8 cellular contexts compared by ENCODE assay signal in genomic region chr16:71845639-71846431, GRCh38. TPM values are rescaled to one million over a fixed set of nuclear protein-coding genes. Genes with fewer than 3 reads are reported as not detected.
A peak's percentile ranks its signal among the peaks of the same experiment; 100 is the strongest.
DNase-seq lines count a peak whose midpoint lies in the region; ATAC-seq and TF ChIP-seq lines count a peak whose summit lies in the region.

ATXN1L (plus strand) TSS chr16:71845976; CDS start chr16:71849741, 3,765 bp downstream.

- H3K9me3 ChIP-seq in Peyer's patch = no peaks in the 10 kb centered on the region

- TF ChIP-seq POLR2A in Peyer's patch (IDR thresholded peaks at IDR 0.05) = peak; percentile 81 to 88

- ATAC-seq in GM21717 (IDR thresholded peaks at IDR 0.05; ENCODE audit: unreplicated experiment) (peak; percentile 60), naive B cell (ENCODE audit: low read depth in 2 of 2) (peak; percentile 87 to 90)
- peak; percentile 91 for ATAC-seq in stimulated activated effector memory CD8-positive, alpha-beta T cell treated with anti-CD3 and anti-CD28 coated beads, Interleukin-12 subunit alpha, Interleukin-12 subunit beta, amount 100 ng/mL, for 72 hours

- H3K27me3 Mint-ChIP-seq in naive B cell = no peaks in the 10 kb centered on the region

- peak within 1 kb of the TSS; percentile 95 for H3K4me3 ChIP-seq in Jurkat, Clone E6-1 (ENCODE audit: low read length)
- H3K4me3 ChIP-seq in Peyer's patch = peak within 1 kb of the TSS; percentile 87 to 97 (median 88)

- peak in 2 of 6 experiments; percentile 11 to 19 for TF ChIP-seq CTCF in Peyer's patch (IDR thresholded peaks at IDR 0.05)

- peaks cover 0 to 13% (median 5%) of the 10 kb centered on the region in 4 donors for H3K4me1 ChIP-seq in Peyer's patch

- peak within 1 kb of the TSS; percentile 98 to 100 (median 99) for H3K27ac Mint-ChIP-seq in naive B cell
- peak within 1 kb of the TSS; percentile 97 for H3K27ac Mint-ChIP-seq in stimulated activated effector memory CD8-positive, alpha-beta T cell treated with anti-CD3 and anti-CD28 coated beads, Interleukin-12 subunit alpha, Interleukin-12 subunit beta, amount 100 ng/mL, for 72 hours

- H3K4me1 Mint-ChIP-seq in naive B cell = peaks cover 44 to 65% (median 55%) of the 10 kb centered on the region in 3 donors
- H3K4me1 Mint-ChIP-seq in stimulated activated effector memory CD8-positive, alpha-beta T cell treated with anti-CD3 and anti-CD28 coated beads, Interleukin-12 subunit alpha, Interleukin-12 subunit beta, amount 100 ng/mL, for 72 hours = peaks cover 61% of the 10 kb centered on the region

- H3K27me3 ChIP-seq in Peyer's patch = no peaks in the 10 kb centered on the region

- peaks cover 0 to 30% (median 0%) of the 10 kb centered on the region in 3 donors for H3K36me3 ChIP-seq in Peyer's patch

- peak; percentile 56 for DNase-seq in DMS53 treated with DMSO at 0.1 percent for 48 hours (lab: John Stamatoyannopoulos, UW; ENCODE audit: unreplicated experiment)
- peak; percentile 89 for DNase-seq in Jurkat, Clone E6-1 (ENCODE audit: low read depth, low spot score)
- DNase-seq in Peyer's patch = peak; percentile 88 to 95 (median 94)
- DNase-seq in activated T-helper 1 cell treated with Interleukin-2 at 50 U/mL for 16 hours (ENCODE audit: low read depth) = peak; percentile 92
- peak; percentile 93 for DNase-seq in fibroblast of gingiva (ENCODE audit: low read depth)
- peak; percentile 95 for DNase-seq in naive B cell
- peak; percentile 98 to 100 for DNase-seq in stimulated activated effector memory CD8-positive, alpha-beta T cell treated with anti-CD3 and anti-CD28 coated beads, Interleukin-12 subunit alpha, Interleukin-12 subunit beta, amount 100 ng/mL, for 72 hours (ENCODE audit: low spot score in 2 of 2)

- H3K9me3 Mint-ChIP-seq in naive B cell = no peaks in the 10 kb centered on the region
- H3K9me3 Mint-ChIP-seq in stimulated activated effector memory CD8-positive, alpha-beta T cell treated with anti-CD3 and anti-CD28 coated beads, Interleukin-12 subunit alpha, Interleukin-12 subunit beta, amount 100 ng/mL, for 72 hours = no peaks in the 10 kb centered on the region

- peak within 1 kb of the TSS; percentile 76 to 96 (median 88) for H3K27ac ChIP-seq in Peyer's patch

- peaks cover 10 to 29% of the 10 kb centered on the region in 2 donors for H3K36me3 Mint-ChIP-seq in naive B cell
- peaks cover 51% of the 10 kb centered on the region for H3K36me3 Mint-ChIP-seq in stimulated activated effector memory CD8-positive, alpha-beta T cell treated with anti-CD3 and anti-CD28 coated beads, Interleukin-12 subunit alpha, Interleukin-12 subunit beta, amount 100 ng/mL, for 72 hours

- peak within 1 kb of the TSS; percentile 93 to 99 (median 98) for H3K4me3 Mint-ChIP-seq in naive B cell
- peak within 1 kb of the TSS; percentile 90 for H3K4me3 Mint-ChIP-seq in stimulated activated effector memory CD8-positive, alpha-beta T cell treated with anti-CD3 and anti-CD28 coated beads, Interleukin-12 subunit alpha, Interleukin-12 subunit beta, amount 100 ng/mL, for 72 hours

RNA-seq across cellular contexts. Expression of gene ATXN1L, which starts in this region (rescaled TPM):
- 15.4 TPM for polyA plus RNA-seq in Jurkat, Clone E6-1 (2012; ENCODE audit: insufficient read depth, insufficient read length)
- total RNA-seq in Peyer's patch = 10 to 100 TPM; 14.0 to 40.2 (median 22.5) TPM
- polyA plus RNA-seq in naive B cell (ENCODE audit: low read depth in 6 of 6) = 10 to 100 TPM in 3 of 6 donors, 1 to 10 TPM in 3; 7.2 to 44.9 (median 10.2) TPM

Comparison
In these comparisons a context has a peak if more than half of its experiments do, and no peak if none do; other contexts are left out.
1. Peak in every context shown above with its lines: DNase-seq, ATAC-seq, H3K4me3 ChIP-seq and H3K27ac ChIP-seq.